In the genomic region with DNA sequence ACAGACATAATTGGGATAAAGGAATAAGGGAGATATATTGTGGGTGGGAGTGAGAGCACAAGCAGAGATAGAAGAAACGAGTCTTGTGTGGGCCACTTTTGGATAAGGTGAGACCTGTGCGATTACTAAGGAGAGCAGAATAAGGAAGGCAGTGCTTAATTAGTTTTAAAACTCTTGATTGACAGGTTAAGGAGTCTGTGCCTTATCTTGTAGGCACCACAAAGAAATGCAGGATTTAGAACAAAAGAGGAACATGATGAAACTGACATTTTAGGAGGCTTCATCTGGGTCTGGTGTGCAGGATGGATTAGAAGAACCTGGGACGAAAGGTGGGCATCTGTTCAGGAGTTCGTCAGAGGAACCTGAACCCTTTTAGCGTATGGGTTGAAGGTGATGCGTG, we compare ENCODE assay signal across 2 cellular contexts.
TF ChIP-seq lines count a peak whose summit lies in the region.

No MANE protein-coding gene starts in this region.

TF ChIP-seq in HEK293T, 16 proteins besides CTCF, POLR2A, EP300 and RAD21 (continued from another document):
- TF ChIP-seq BHLHE40 (IDR thresholded peaks at IDR 0.05; ENCODE audit: borderline replicate concordance): no peak
TF ChIP-seq in HEK293T: peak in this region for 1.

TF ChIP-seq in K562, 482 proteins besides CTCF, POLR2A, EP300 and RAD21 (continued from another document):
- TF ChIP-seq, protein P1, sequence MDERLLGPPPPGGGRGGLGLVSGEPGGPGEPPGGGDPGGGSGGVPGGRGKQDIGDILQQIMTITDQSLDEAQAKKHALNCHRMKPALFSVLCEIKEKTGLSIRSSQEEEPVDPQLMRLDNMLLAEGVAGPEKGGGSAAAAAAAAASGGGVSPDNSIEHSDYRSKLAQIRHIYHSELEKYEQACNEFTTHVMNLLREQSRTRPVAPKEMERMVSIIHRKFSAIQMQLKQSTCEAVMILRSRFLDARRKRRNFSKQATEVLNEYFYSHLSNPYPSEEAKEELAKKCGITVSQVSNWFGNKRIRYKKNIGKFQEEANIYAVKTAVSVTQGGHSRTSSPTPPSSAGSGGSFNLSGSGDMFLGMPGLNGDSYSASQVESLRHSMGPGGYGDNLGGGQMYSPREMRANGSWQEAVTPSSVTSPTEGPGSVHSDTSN (CRISPR knock-in tag; IDR thresholded peaks at IDR 0.05; ENCODE audit: low read depth): 0 out of 2 replicates have a peak, but pooled peaks have one; percentile 21
- TF ChIP-seq, protein P1 (tag; conservative IDR thresholded peaks at IDR 0.05; ENCODE audit: low read depth): peak; percentile 43; the same call in 1 of the 2 replicates
- TF ChIP-seq TCF3 (CRISPR knock-in tag; IDR thresholded peaks at IDR 0.05) (peak; percentile 54), SOX6 (IDR thresholded peaks at IDR 0.05) (0 out of 2 replicates have a peak, but pooled peaks have one; percentile 36), COPS2 (conservative IDR thresholded peaks at IDR 0.05) (no peak), NFIC (IDR thresholded peaks at IDR 0.05) (no peak), MEIS2 (IDR thresholded peaks at IDR 0.05; ENCODE audit: partially characterized antibody) (peak; percentile 58), PKNOX1 (IDR thresholded peaks at IDR 0.05) (peak; percentile 90)
